11 cellular contexts compared by ENCODE assay signal in the genomic region with DNA sequence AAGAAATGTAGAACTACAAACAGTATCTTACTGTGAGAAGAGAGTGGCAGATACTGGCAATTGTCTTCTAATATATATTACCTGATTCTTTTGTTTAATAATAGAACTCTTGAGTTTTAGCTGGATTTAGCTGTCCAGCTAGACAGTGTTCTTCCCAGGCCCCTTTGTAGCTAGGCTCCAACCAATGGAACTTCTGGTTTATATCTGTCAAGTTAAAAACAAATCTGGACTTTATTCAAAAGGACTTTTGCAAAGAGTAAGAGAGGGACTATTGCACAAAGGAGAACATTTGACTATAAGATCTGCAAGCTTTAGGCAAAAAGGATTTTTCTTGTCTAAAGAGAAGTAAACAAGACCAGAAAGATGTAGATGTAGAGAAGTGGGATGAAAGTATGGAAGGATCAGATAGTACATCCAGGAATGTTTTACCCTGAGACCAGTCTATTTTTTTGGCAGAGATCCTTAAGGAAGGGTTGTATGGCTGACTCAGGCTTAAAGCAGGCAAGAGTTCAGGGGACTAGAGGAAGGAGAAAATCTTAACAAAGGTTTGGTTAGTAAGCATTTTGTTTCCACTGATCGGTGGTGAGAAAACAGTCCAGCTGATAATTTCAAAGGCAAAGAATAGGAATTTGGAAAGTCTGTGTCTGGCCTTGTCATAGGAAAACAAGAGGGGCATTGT.
DNase-seq lines count a peak whose midpoint lies in the region; ATAC-seq and TF ChIP-seq lines count a peak whose summit lies in the region.
"Had no signal": no experiment of that assay in that cellular context is flagged by ENCODE, and none has a peak within 500 bp of the region (broad histone marks: within the 10 kb centered on the region; RNA-seq: fewer than 3 reads in every experiment).

No MANE protein-coding gene starts in this region.

- H4K8ac ChIP-seq in mesenchymal stem cell (ENCODE audit: low read length) = no peak overlapping the region

- CTCF ChIA-PET in AG04449 (lab: Yijun Ruan, JAX) = no interaction called here

- H3K14ac ChIP-seq in mesenchymal stem cell (ENCODE audit: low read length in 2 of 2) = no peak overlapping the region

- no peak overlapping the region for H2AFZ ChIP-seq in mesenchymal stem cell (ENCODE audit: low read depth, low read length)

- WGBS in mesenchymal stem cell = 4% methylated on average over 1 of the region's 1 CpG

- no peaks in the 10 kb centered on the region for H3K36me3 ChIP-seq in mesenchymal stem cell (ENCODE audit: control insufficient read depth in 1 of 2, insufficient read depth in 2 of 2, low read depth in 1 of 2, low read length in 2 of 2)
- H3K36me3 ChIP-seq: BE2C had no signal

- peak overlapping the region; percentile 55 for H3K9ac ChIP-seq in mesenchymal stem cell (ENCODE audit: low read length)

- no peak overlapping the region for H2AK5ac ChIP-seq in mesenchymal stem cell (ENCODE audit: low read length, severe bottlenecking)

- no peak overlapping the region for H3K23ac ChIP-seq in mesenchymal stem cell (ENCODE audit: low read length in 2 of 2)

- H3K9me3 ChIP-seq in mesenchymal stem cell (ENCODE audit: control insufficient read depth, low read length) = no peaks in the 10 kb centered on the region
- H3K9me3 ChIP-seq: BE2C had no signal

- H3K79me1 ChIP-seq in mesenchymal stem cell (replicated peaks; ENCODE audit: low read length, poor library complexity, severe bottlenecking) = no peaks in the 10 kb centered on the region

- H2BK15ac ChIP-seq in mesenchymal stem cell (ENCODE audit: low read depth, poor library complexity, severe bottlenecking) = no peak overlapping the region

- H3K4me2 ChIP-seq in mesenchymal stem cell (ENCODE audit: low read length, poor library complexity, severe bottlenecking) = no peak overlapping the region

- peaks cover 3% of the 10 kb centered on the region for H3K4me1 ChIP-seq in mesenchymal stem cell (ENCODE audit: control insufficient read depth, insufficient read depth, low read depth, low read length)
- H3K4me1 ChIP-seq: BE2C had no signal

- H3K4me3 ChIP-seq in AG04449 (ENCODE audit: low read depth, low read length) = no peak overlapping the region
- H3K4me3 ChIP-seq in epithelial cell of esophagus (ENCODE audit: low read length) = no peak overlapping the region
- H3K4me3 ChIP-seq in mesenchymal stem cell (ENCODE audit: insufficient read depth in 1 of 2, low read depth in 1 of 2, low read length in 2 of 2) = no peak overlapping the region

- no peak overlapping the region for H3K18ac ChIP-seq in mesenchymal stem cell (ENCODE audit: low read depth in 1 of 2, low read length in 2 of 2)

- POLR2A ChIA-PET in AG04449 (lab: Yijun Ruan, JAX) = no interaction called here

- H3K4ac ChIP-seq in mesenchymal stem cell (ENCODE audit: low read depth in 1 of 2, low read length in 2 of 2) = no peak overlapping the region

- H3K27me3 ChIP-seq in mesenchymal stem cell (ENCODE audit: control insufficient read depth in 1 of 2, insufficient read depth in 1 of 2, low read length in 2 of 2) = no peaks in the 10 kb centered on the region
- H3K27me3 ChIP-seq: BE2C had no signal

- H2BK12ac ChIP-seq in mesenchymal stem cell (ENCODE audit: low read length in 2 of 2) = no peak overlapping the region

- H2BK120ac ChIP-seq in mesenchymal stem cell (ENCODE audit: low read depth, low read length) = no peak overlapping the region

- H4K91ac ChIP-seq in mesenchymal stem cell (ENCODE audit: low read length) = no peak overlapping the region

- DNase-seq in AG04449 (ENCODE audit: low read depth, low spot score) (peak; percentile 59), LoVo (ENCODE audit: low spot score) (peak; percentile 51), epithelial cell of esophagus (ENCODE audit: low read depth) (peak; percentile 66), mesenchymal stem cell (peak; percentile 76), activated gamma-delta T cell (lab: John Stamatoyannopoulos, UW) (no peak), hypothalamus (lab: John Stamatoyannopoulos, UW) (no peak), occipital lobe (lab: John Stamatoyannopoulos, UW) (no peak)
- DNase-seq: activated CD4-positive, alpha-beta T cell treated with anti-CD3 and anti-CD28 coated beads, Interleukin-2, amount 50 U/mL, for 4 hours; activated naive CD8-positive, alpha-beta T cell treated with anti-CD3 and anti-CD28 coated beads, Interleukin-2, amount 10 ng/mL, durations not matched to agents 7 days and 5 days; BE2C had no signal

- no peak overlapping the region for H2BK5ac ChIP-seq in mesenchymal stem cell (ENCODE audit: low read depth, low read length, poor library complexity, severe bottlenecking)

- TF ChIP-seq CTCF in AG04449 (IDR thresholded peaks at IDR 0.05; ENCODE audit: insufficient read depth, low read length, missing control alignments) (no peak), epithelial cell of esophagus (IDR thresholded peaks at IDR 0.05; ENCODE audit: insufficient read depth, low read depth, low read length, missing control alignments) (no peak)

- H3K27ac ChIP-seq in mesenchymal stem cell (ENCODE audit: low read length, poor library complexity, severe bottlenecking) = peak overlapping the region; percentile 58

- ATAC-seq in GM21515 (IDR thresholded peaks at IDR 0.05; ENCODE audit: unreplicated experiment) = no peak

Comparison
In these comparisons a context has a peak if more than half of its experiments do, and no peak if none do; other contexts are left out.
1. DNase-seq: peak in AG04449 (single experiment), LoVo (single experiment), epithelial cell of esophagus (single experiment) and mesenchymal stem cell (single experiment); none in activated gamma-delta T cell (single experiment), hypothalamus (0 of 51) and occipital lobe (single experiment).